ENCODE assay signal across 18 cellular contexts in the genomic region with DNA sequence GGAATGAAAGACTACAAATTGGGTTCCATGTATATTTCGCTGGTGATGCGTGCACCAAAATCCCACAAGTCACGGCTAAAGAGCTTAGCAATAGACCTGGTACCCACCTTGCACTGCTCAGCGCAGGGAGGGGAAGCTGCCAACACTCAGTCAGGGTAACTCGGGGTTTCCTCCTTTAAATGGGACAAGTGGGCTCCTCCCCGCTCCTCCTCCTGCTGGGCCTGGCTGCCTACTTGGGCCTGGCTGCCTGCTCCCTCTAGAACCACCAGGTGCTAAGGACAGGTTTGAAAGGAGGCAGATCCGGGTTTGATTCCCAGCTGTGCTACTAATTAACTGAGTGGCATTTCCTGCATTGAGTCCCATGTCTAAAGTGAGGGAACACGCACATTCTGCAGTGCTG. TPM values are rescaled to one million over a fixed set of nuclear protein-coding genes. Genes with fewer than 3 reads are reported as not detected.
"Had no signal": no experiment of that assay in that cellular context is flagged by ENCODE, and none has a peak within 500 bp of the region (broad histone marks: within the 10 kb centered on the region; RNA-seq: fewer than 3 reads in every experiment).

No MANE protein-coding gene starts in this region.

- H3K4me3 ChIP-seq: coronary artery, hepatocyte, smooth muscle cell had no signal

- H3K79me2 ChIP-seq: hepatocyte had no signal

- H3K27me3 ChIP-seq: hepatocyte had no signal

- ATAC-seq: foreskin keratinocyte; left colon; naive thymus-derived CD4-positive, alpha-beta T cell; right cardiac atrium; stimulated activated memory B cell treated with anti-CD40 and anti-IgM and Interleukin-4, amounts not matched to agents 10 μg/mL and 1 μg/mL and 100 μg/mL, for 72 hours; stimulated activated naive CD8-positive, alpha-beta T cell treated with anti-CD3 and anti-CD28 coated beads, Interleukin-15, amount 100 ng/mL, for 72 hours had no signal

- H3K4me1 ChIP-seq: foreskin keratinocyte had no signal

- H3K4me2 ChIP-seq: hepatocyte, smooth muscle cell had no signal

- DNase-seq: effector CD4-positive, alpha-beta T cell; erythroblast; left colon; mesendoderm; naive thymus-derived CD4-positive, alpha-beta T cell; nephron progenitor cell; stimulated activated CD4-positive, alpha-beta T cell treated with anti-CD3 and anti-CD28 coated beads, Interleukin-1b, Interleukin-23, amount 100 ng/mL, for 48 hours; stimulated activated CD4-positive, alpha-beta T cell treated with anti-CD3 and anti-CD28 coated beads, Interleukin-4, amount 100 ng/mL, for 24 hours; stimulated activated naive CD8-positive, alpha-beta T cell treated with anti-CD3 and anti-CD28 coated beads, Interleukin-15, amount 100 ng/mL, for 72 hours; substantia nigra; trophoblast cell had no signal

- H2AFZ ChIP-seq: hepatocyte had no signal

- H3K27ac ChIP-seq: coronary artery, foreskin keratinocyte, hepatocyte had no signal

RNA-seq across cellular contexts. Expression of gene MYO7B, which starts 23.4 kb away (rescaled TPM):
- total RNA-seq: endothelial cell of umbilical vein, foreskin keratinocyte had no signal
- polyA plus RNA-seq: naive thymus-derived CD4-positive, alpha-beta T cell had no signal
